ENCODE assay signal across 8 cellular contexts in the genomic region with DNA sequence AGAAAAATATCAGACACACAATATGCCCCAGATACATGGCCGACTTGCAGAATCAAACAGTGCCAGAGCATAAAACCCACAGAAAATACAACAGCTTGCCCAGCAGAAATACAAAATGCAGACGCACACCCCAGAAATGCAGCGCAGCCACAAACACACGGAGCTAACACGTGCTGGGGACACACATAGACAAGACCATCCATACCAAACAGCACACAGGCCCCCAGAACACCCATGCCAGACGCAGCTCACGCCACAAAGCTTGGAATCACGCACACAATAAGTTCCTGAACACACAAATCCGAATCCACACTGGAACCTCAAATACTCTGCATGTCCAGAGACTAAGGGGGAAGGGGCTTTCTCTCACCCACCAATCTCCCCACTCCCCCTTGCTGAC. TPM values are rescaled to one million over a fixed set of nuclear protein-coding genes. Genes with fewer than 3 reads are reported as not detected.
DNase-seq lines count a peak whose midpoint lies in the region; ATAC-seq, FAIRE-seq and TF ChIP-seq lines count a peak whose summit lies in the region.

No MANE protein-coding gene starts in this region.

- no peaks in the 10 kb centered on the region for H3K27me3 Mint-ChIP-seq in activated T-cell treated with anti-CD3 and anti-CD28 coated beads, Interleukin-2, amount 50 U/mL, for 72 hours (ENCODE audit: low read depth)
- no peaks in the 10 kb centered on the region for H3K27me3 Mint-ChIP-seq in activated CD8-positive, alpha-beta T cell treated with anti-CD3 and anti-CD28 coated beads for 36 hours

- H3K4me3 ChIP-seq in kidney (ENCODE audit: low read length in 2 of 2) (peak overlapping the region; percentile 33 to 36), thyroid gland (replicated peaks in 1 of 3) (peak overlapping the region in 1 of 3 donors; percentile 28)

- no peak for TF ChIP-seq CTCF in activated CD8-positive, alpha-beta T cell treated with anti-CD3 and anti-CD28 coated beads for 36 hours (IDR thresholded peaks at IDR 0.05)
- TF ChIP-seq CTCF in kidney (IDR thresholded peaks at IDR 0.05; ENCODE audit: borderline replicate concordance, extremely low read depth, insufficient read depth) (no peak), thyroid gland (IDR thresholded peaks at IDR 0.05) (no peak)

- peak overlapping the region; percentile 68 for H3K27ac Mint-ChIP-seq in activated T-cell treated with anti-CD3 and anti-CD28 coated beads, Interleukin-2, amount 50 U/mL, for 72 hours
- peak overlapping the region; percentile 91 for H3K27ac Mint-ChIP-seq in activated CD8-positive, alpha-beta T cell treated with anti-CD3 and anti-CD28 coated beads for 36 hours

- H3K36me3 ChIP-seq in kidney (ENCODE audit: control insufficient read depth in 1 of 2, insufficient read depth in 2 of 2, low read length in 2 of 2): no peaks in the 10 kb centered on the region
- no peaks in the 10 kb centered on the region for H3K36me3 ChIP-seq in thyroid gland

- peaks cover 72% of the 10 kb centered on the region for H3K4me1 Mint-ChIP-seq in activated T-cell treated with anti-CD3 and anti-CD28 coated beads, Interleukin-2, amount 50 U/mL, for 72 hours (ENCODE audit: low read depth)
- peaks cover 67% of the 10 kb centered on the region for H3K4me1 Mint-ChIP-seq in activated CD8-positive, alpha-beta T cell treated with anti-CD3 and anti-CD28 coated beads for 36 hours (ENCODE audit: low read depth)

- H3K9me3 ChIP-seq in kidney (ENCODE audit: control insufficient read depth in 1 of 2, low read length in 2 of 2) (no peaks in the 10 kb centered on the region), thyroid gland (no peaks in the 10 kb centered on the region)

- ATAC-seq in activated T-cell treated with anti-CD3 and anti-CD28 coated beads, Interleukin-2, amount 50 U/mL, for 72 hours (replicated peaks in 1 of 2): no peak
- ATAC-seq in activated CD8-positive, alpha-beta T cell treated with anti-CD3 and anti-CD28 coated beads for 36 hours: no peak
- ATAC-seq in HG02973 (IDR thresholded peaks at IDR 0.05; ENCODE audit: unreplicated experiment): no peak

- intact Hi-C loops in activated CD8-positive, alpha-beta T cell treated with anti-CD3 and anti-CD28 coated beads for 36 hours (cut with micrococcal nuclease): no loop called here
- intact Hi-C loops in kidney (cut with DNase I): no loop called here
- intact Hi-C loops in thyroid gland (cut with DNase I): no loop called here

- FAIRE-seq in kidney (lab: Jason Lieb, UNC): no peak

- peak overlapping the region; percentile 74 to 77 for H3K4me3 Mint-ChIP-seq in activated T-cell treated with anti-CD3 and anti-CD28 coated beads, Interleukin-2, amount 50 U/mL, for 72 hours
- peak overlapping the region; percentile 66 for H3K4me3 Mint-ChIP-seq in activated CD8-positive, alpha-beta T cell treated with anti-CD3 and anti-CD28 coated beads for 36 hours

- H3K9ac ChIP-seq in kidney (ENCODE audit: low read length in 2 of 2): peak overlapping the region in 1 of 2 donors; percentile 65

- H3K4me1 ChIP-seq in kidney (ENCODE audit: control insufficient read depth in 1 of 2, insufficient read depth in 1 of 2, low read depth in 1 of 2, low read length in 2 of 2): peaks cover 35 to 58% of the 10 kb centered on the region in 2 donors
- peaks cover 36 to 62% of the 10 kb centered on the region in 2 donors for H3K4me1 ChIP-seq in thyroid gland

- H3K9me3 Mint-ChIP-seq in activated T-cell treated with anti-CD3 and anti-CD28 coated beads, Interleukin-2, amount 50 U/mL, for 72 hours: no peaks in the 10 kb centered on the region
- no peaks in the 10 kb centered on the region for H3K9me3 Mint-ChIP-seq in activated CD8-positive, alpha-beta T cell treated with anti-CD3 and anti-CD28 coated beads for 36 hours

- H3K27ac ChIP-seq in kidney (ENCODE audit: low read depth in 2 of 2, low read length in 2 of 2) (peak overlapping the region; percentile 41 to 71), thyroid gland (peak overlapping the region in 2 of 3 donors; percentile 62 to 72)

- 40 to 63% methylated on average over 8 to 9 of the region's 9 CpGs for WGBS in thyroid gland, 2 donors

- CTCF ChIA-PET in activated CD8-positive, alpha-beta T cell treated with anti-CD3 and anti-CD28 coated beads for 36 hours (lab: Charles Lee): interaction anchor here (1.0 to 1.7 kb wide), 4 partner anchors 18 to 63 kb away, joined by 3 to 7 read pairs (median 6); a partner anchor contains a TSS

- no peak for DNase-seq in activated T-cell treated with anti-CD3 and anti-CD28 coated beads, Interleukin-2, amount 50 U/mL, for 72 hours
- DNase-seq in activated T-cell treated with anti-CD3 and anti-CD28 coated beads for 4 hours (no peak), kidney (no peak), thyroid gland (no peak), D341Med (ENCODE audit: low spot score) (no peak), SK-N-DZ (ENCODE audit: low spot score) (no peak)
- DNase-seq in activated CD8-positive, alpha-beta T cell treated with anti-CD3 and anti-CD28 coated beads for 36 hours: peak; percentile 36

- peaks cover 14 to 25% of the 10 kb centered on the region in 2 donors for H3K36me3 Mint-ChIP-seq in activated T-cell treated with anti-CD3 and anti-CD28 coated beads, Interleukin-2, amount 50 U/mL, for 72 hours (ENCODE audit: insufficient read depth in 2 of 2)
- H3K36me3 Mint-ChIP-seq in activated CD8-positive, alpha-beta T cell treated with anti-CD3 and anti-CD28 coated beads for 36 hours (ENCODE audit: low read depth): peaks cover 50% of the 10 kb centered on the region

- POLR2A ChIA-PET in activated CD8-positive, alpha-beta T cell treated with anti-CD3 and anti-CD28 coated beads for 36 hours (lab: Charles Lee): interaction anchor here (0.6 to 4.1 kb wide), 9 partner anchors 9 to 563 kb away, joined by 3 to 29 read pairs (median 4); a partner anchor contains a TSS

- no peak for TF ChIP-seq POLR2A in thyroid gland (IDR thresholded peaks at IDR 0.05)

- no peaks in the 10 kb centered on the region for H3K27me3 ChIP-seq in thyroid gland

RNA-seq across cellular contexts. Expression of a gene that starts 17.1 kb away (rescaled TPM):
- 10 to 100 TPM; 28.8 to 33.4 TPM for total RNA-seq in activated T-cell treated with anti-CD3 and anti-CD28 coated beads, Interleukin-2, amount 50 U/mL, for 72 hours
- 10 to 100 TPM; 15.9 to 20.4 TPM for total RNA-seq in activated CD8-positive, alpha-beta T cell treated with anti-CD3 and anti-CD28 coated beads for 36 hours
- total RNA-seq in kidney: 28.1 TPM
- polyA plus RNA-seq in kidney (ENCODE audit: insufficient read depth, low read depth, low replicate concordance): 9.8 TPM
- 10 to 100 TPM; 10.6 to 22.0 (median 19.3) TPM for total RNA-seq in thyroid gland
- polyA plus RNA-seq in SK-N-DZ (2014; cell fraction: cytosol; rRNA removed): 7.1 and 8.5 TPM in 2 replicates
- 5.3 and 5.6 TPM in 2 replicates for polyA plus RNA-seq in SK-N-DZ (2014; cell fraction: nucleus; rRNA removed)

RNA-seq across cellular contexts. Expression of a gene that starts 26.6 kb away (rescaled TPM):
- 10 to 100 TPM; 93.5 to 94.2 TPM for total RNA-seq in activated T-cell treated with anti-CD3 and anti-CD28 coated beads, Interleukin-2, amount 50 U/mL, for 72 hours
- total RNA-seq in activated CD8-positive, alpha-beta T cell treated with anti-CD3 and anti-CD28 coated beads for 36 hours: 100 to 1,000 TPM; 112 to 123 TPM
- 48.0 TPM for total RNA-seq in kidney
- 19.1 TPM for polyA plus RNA-seq in kidney (ENCODE audit: insufficient read depth, low read depth, low replicate concordance)
- total RNA-seq in thyroid gland: 10 to 100 TPM in 3 of 4 donors, 1 to 10 TPM in 1; 9.6 to 13.7 (median 11.0) TPM
- polyA plus RNA-seq in SK-N-DZ (2014; cell fraction: cytosol; rRNA removed): 6.3 and 8.1 TPM in 2 replicates
- polyA plus RNA-seq in SK-N-DZ (2014; cell fraction: nucleus; rRNA removed): 1.8 and 9.6 TPM in 2 replicates

RNA-seq across cellular contexts. Expression of a gene that starts 36.9 kb away (rescaled TPM):
- 1 to 10 TPM; 6.4 to 7.7 TPM for total RNA-seq in activated T-cell treated with anti-CD3 and anti-CD28 coated beads, Interleukin-2, amount 50 U/mL, for 72 hours
- 1 to 10 TPM; 3.1 to 5.1 TPM for total RNA-seq in activated CD8-positive, alpha-beta T cell treated with anti-CD3 and anti-CD28 coated beads for 36 hours
- total RNA-seq in kidney (12.6 TPM), thyroid gland (10 to 100 TPM in 2 of 4 donors, 1 to 10 TPM in 2; 5.9 to 12.5 (median 9.9) TPM)
- 15.7 TPM for polyA plus RNA-seq in kidney (ENCODE audit: insufficient read depth, low read depth, low replicate concordance)
- 6.4 and 15.3 TPM in 2 replicates for polyA plus RNA-seq in SK-N-DZ (2014; cell fraction: cytosol; rRNA removed)
- polyA plus RNA-seq in SK-N-DZ (2014; cell fraction: nucleus; rRNA removed): 5.4 and 8.1 TPM in 2 replicates

RNA-seq across cellular contexts. Expression of a gene that starts 49.3 kb away (rescaled TPM):
- 10 to 100 TPM; 12.3 to 12.8 TPM for total RNA-seq in activated T-cell treated with anti-CD3 and anti-CD28 coated beads, Interleukin-2, amount 50 U/mL, for 72 hours
- total RNA-seq in activated CD8-positive, alpha-beta T cell treated with anti-CD3 and anti-CD28 coated beads for 36 hours: 1 to 10 TPM; 8.9 to 9.1 TPM
- total RNA-seq in kidney (9.5 TPM), thyroid gland (10 to 100 TPM in 2 of 4 donors, 1 to 10 TPM in 2; 5.0 to 14.9 (median 9.0) TPM)
- 24.3 TPM for polyA plus RNA-seq in kidney (ENCODE audit: insufficient read depth, low read depth, low replicate concordance)
- 0.97 and 2.2 TPM in 2 replicates for polyA plus RNA-seq in SK-N-DZ (2014; cell fraction: cytosol; rRNA removed)
- 9.4 and 13.1 TPM in 2 replicates for polyA plus RNA-seq in SK-N-DZ (2014; cell fraction: nucleus; rRNA removed)
